9 cellular contexts compared by ENCODE assay signal in the genomic region with DNA sequence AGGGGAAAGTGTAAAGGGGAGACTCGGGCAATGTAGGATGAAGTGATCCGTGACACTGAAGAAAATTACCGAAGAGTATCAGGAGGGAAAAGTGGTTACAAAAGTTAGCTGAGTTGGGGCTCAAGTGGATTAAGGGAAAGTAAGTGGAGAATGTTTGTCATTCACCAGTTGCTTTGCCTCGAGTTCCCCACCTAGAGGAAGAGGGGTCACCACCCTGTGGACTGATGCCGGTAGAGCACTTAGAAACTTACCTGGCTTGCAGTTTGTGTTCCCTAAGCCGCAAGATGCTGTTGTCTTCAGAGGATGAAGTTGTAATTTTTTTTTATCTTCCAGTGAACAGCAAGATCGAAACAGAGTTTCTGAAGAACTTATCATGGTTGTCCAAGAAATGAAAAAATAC. TPM values are rescaled to one million over a fixed set of nuclear protein-coding genes. Genes with fewer than 3 reads are reported as not detected.
DNase-seq lines count a peak whose midpoint lies in the region; ATAC-seq, FAIRE-seq and TF ChIP-seq lines count a peak whose summit lies in the region.
"Had no signal": no experiment of that assay in that cellular context is flagged by ENCODE, and none has a peak within 500 bp of the region (broad histone marks: within the 10 kb centered on the region; RNA-seq: fewer than 3 reads in every experiment).

No MANE protein-coding gene starts in this region.

- POLR2A ChIA-PET in activated CD8-positive, alpha-beta T cell treated with anti-CD3 and anti-CD28 coated beads for 36 hours (lab: Charles Lee): no interaction called here

- peak overlapping the region; percentile 54 for H3K4me3 Mint-ChIP-seq in activated CD4-positive, alpha-beta T cell treated with anti-CD3 and anti-CD28 coated beads, Interleukin-2, amount 10 ng/mL, durations not matched to agents 24 days and 14 days
- peak overlapping the region; percentile 50 for H3K4me3 Mint-ChIP-seq in activated CD8-positive, alpha-beta T cell treated with anti-CD3 and anti-CD28 coated beads for 36 hours

- H3K27me3 ChIP-seq in keratinocyte (ENCODE audit: control insufficient read depth, extremely low read depth, insufficient read depth, low read length) (no peaks in the 10 kb centered on the region), stomach smooth muscle (ENCODE audit: control insufficient read depth in 1 of 2, insufficient read depth in 2 of 2, low read length in 2 of 2) (no peaks in the 10 kb centered on the region)

- H4K20me1 ChIP-seq in keratinocyte (ENCODE audit: control insufficient read depth, extremely low read depth, insufficient read depth, low read length): no peaks in the 10 kb centered on the region

- H3K9me3 ChIP-seq in keratinocyte (ENCODE audit: control insufficient read depth, low read depth, low read length) (no peaks in the 10 kb centered on the region), stomach smooth muscle (ENCODE audit: control insufficient read depth in 2 of 2, low read length in 2 of 2) (no peaks in the 10 kb centered on the region)

- no peak overlapping the region for H3K27ac Mint-ChIP-seq in activated CD4-positive, alpha-beta T cell treated with anti-CD3 and anti-CD28 coated beads, Interleukin-2, amount 10 ng/mL, durations not matched to agents 24 days and 14 days
- H3K27ac Mint-ChIP-seq in activated CD8-positive, alpha-beta T cell treated with anti-CD3 and anti-CD28 coated beads for 36 hours: no peak overlapping the region

- TF ChIP-seq CTCF in activated CD8-positive, alpha-beta T cell treated with anti-CD3 and anti-CD28 coated beads for 36 hours (IDR thresholded peaks at IDR 0.05): no peak
- no peak for TF ChIP-seq CTCF in keratinocyte (optimal IDR thresholded peaks at IDR 0.05 in 1 of 3, IDR thresholded peaks at IDR 0.05 in 1 of 3, conservative IDR thresholded peaks at IDR 0.05 in 1 of 3; ENCODE audit: extremely low read depth in 1 of 3, insufficient read depth in 2 of 3, low read length in 3 of 3)

- peaks cover 16% of the 10 kb centered on the region for H3K36me3 Mint-ChIP-seq in activated CD4-positive, alpha-beta T cell treated with anti-CD3 and anti-CD28 coated beads, Interleukin-2, amount 10 ng/mL, durations not matched to agents 24 days and 14 days (ENCODE audit: low read depth)
- H3K36me3 Mint-ChIP-seq in activated CD8-positive, alpha-beta T cell treated with anti-CD3 and anti-CD28 coated beads for 36 hours (ENCODE audit: low read depth): peaks cover 16% of the 10 kb centered on the region

- no peak for ATAC-seq in activated CD8-positive, alpha-beta T cell treated with anti-CD3 and anti-CD28 coated beads for 36 hours

- H3K27ac ChIP-seq in keratinocyte (ENCODE audit: control insufficient read depth, insufficient read depth, low read length): no peak overlapping the region
- peak overlapping the region; percentile 82 for H3K27ac ChIP-seq in stomach smooth muscle (ENCODE audit: low read length)

- H2AFZ ChIP-seq in keratinocyte (ENCODE audit: control insufficient read depth, low read length): no peak overlapping the region

- no peak for FAIRE-seq in keratinocyte (lab: Jason Lieb, UNC)
- FAIRE-seq in GM19239 (lab: Jason Lieb, UNC): no peak
- FAIRE-seq: islet of Langerhans had no signal

- H3K4me1 Mint-ChIP-seq in activated CD4-positive, alpha-beta T cell treated with anti-CD3 and anti-CD28 coated beads, Interleukin-2, amount 10 ng/mL, durations not matched to agents 24 days and 14 days: peaks cover 20% of the 10 kb centered on the region
- peaks cover 24% of the 10 kb centered on the region for H3K4me1 Mint-ChIP-seq in activated CD8-positive, alpha-beta T cell treated with anti-CD3 and anti-CD28 coated beads for 36 hours (ENCODE audit: low read depth)

- H3K36me3 ChIP-seq in keratinocyte (ENCODE audit: control insufficient read depth in 2 of 2, extremely low read depth in 1 of 2, insufficient read depth in 2 of 2, low read length in 2 of 2): peaks cover 7 to 10% of the 10 kb centered on the region in 2 experiments
- peaks cover 34 to 37% of the 10 kb centered on the region in 2 donors for H3K36me3 ChIP-seq in stomach smooth muscle (ENCODE audit: control insufficient read depth in 2 of 2, insufficient read depth in 2 of 2, low read length in 2 of 2)

- dilution Hi-C loops in keratinocyte (cut with MboI; ENCODE audit: extremely low pct_ligation_motif_present, low sequenced_read_pairs): no loop called here

- H3K79me2 ChIP-seq in keratinocyte (ENCODE audit: control insufficient read depth, insufficient read depth, low read length): no peaks in the 10 kb centered on the region

- H3K27me3 Mint-ChIP-seq in activated CD4-positive, alpha-beta T cell treated with anti-CD3 and anti-CD28 coated beads, Interleukin-2, amount 10 ng/mL, durations not matched to agents 24 days and 14 days: peaks cover 11% of the 10 kb centered on the region
- no peaks in the 10 kb centered on the region for H3K27me3 Mint-ChIP-seq in activated CD8-positive, alpha-beta T cell treated with anti-CD3 and anti-CD28 coated beads for 36 hours

- CTCF ChIA-PET in activated CD8-positive, alpha-beta T cell treated with anti-CD3 and anti-CD28 coated beads for 36 hours (lab: Charles Lee): no interaction called here

- intact Hi-C loops in activated CD4-positive, alpha-beta T cell treated with anti-CD3 and anti-CD28 coated beads, Interleukin-2, amount 10 ng/mL, durations not matched to agents 24 days and 14 days (cut with micrococcal nuclease): no loop called here
- intact Hi-C loops in activated CD8-positive, alpha-beta T cell treated with anti-CD3 and anti-CD28 coated beads for 36 hours (cut with micrococcal nuclease): no loop called here

- H3K4me1 ChIP-seq in keratinocyte (ENCODE audit: control insufficient read depth, extremely low read depth, insufficient read depth, low read length) (peaks cover 7% of the 10 kb centered on the region), stomach smooth muscle (ENCODE audit: control insufficient read depth, insufficient read depth, low read length) (peaks cover 21% of the 10 kb centered on the region)

- H3K9ac ChIP-seq in keratinocyte (ENCODE audit: control insufficient read depth, extremely low read depth, insufficient read depth, low read length) (no peak overlapping the region), stomach smooth muscle (ENCODE audit: low read length in 2 of 2) (peak overlapping the region; percentile 66 to 79)

- H3K9me3 Mint-ChIP-seq in activated CD4-positive, alpha-beta T cell treated with anti-CD3 and anti-CD28 coated beads, Interleukin-2, amount 10 ng/mL, durations not matched to agents 24 days and 14 days: peaks cover 5% of the 10 kb centered on the region
- peaks cover 5% of the 10 kb centered on the region for H3K9me3 Mint-ChIP-seq in activated CD8-positive, alpha-beta T cell treated with anti-CD3 and anti-CD28 coated beads for 36 hours

- no peak for DNase-seq in activated CD4-positive, alpha-beta T cell treated with anti-CD3 and anti-CD28 coated beads, Interleukin-2, amount 10 ng/mL, durations not matched to agents 24 days and 14 days
- DNase-seq in activated CD4-positive, alpha-beta T cell treated with anti-CD3 and anti-CD28 coated beads, Interleukin-2, amount 50 U/mL, for 4 hours: no peak
- no peak for DNase-seq in activated CD8-positive, alpha-beta T cell treated with anti-CD3 and anti-CD28 coated beads for 36 hours
- DNase-seq in keratinocyte (ENCODE audit: low read depth, low spot score) (no peak), NCI-H2081 treated with DMSO at 0.1 percent for 48 hours (lab: John Stamatoyannopoulos, UW) (no peak), EL (no peak), GM19239 (ENCODE audit: insufficient read length, low spot score) (no peak)

- H3K4me3 ChIP-seq in keratinocyte (ENCODE audit: control insufficient read depth in 2 of 3, extremely low read depth in 1 of 3, insufficient read depth in 2 of 3, low read depth in 1 of 3, low read length in 3 of 3): peak overlapping the region in 2 of 3 experiments; percentile 41 to 66
- peak overlapping the region; percentile 79 to 85 for H3K4me3 ChIP-seq in stomach smooth muscle (ENCODE audit: low read length in 2 of 2)

- H3K4me2 ChIP-seq in keratinocyte (ENCODE audit: control insufficient read depth, extremely low read depth, insufficient read depth, low read depth, low read length): peak overlapping the region; percentile 70

- H3K9me1 ChIP-seq in keratinocyte (ENCODE audit: control insufficient read depth, extremely low read depth, insufficient read depth, low read length): no peaks in the 10 kb centered on the region

RNA-seq across cellular contexts. Expression of gene PER3, which starts 1.0 kb away (rescaled TPM):
- 4.2 and 4.8 TPM in 2 replicates for total RNA-seq in activated CD4-positive, alpha-beta T cell treated with anti-CD3 and anti-CD28 coated beads, Interleukin-2, amount 10 ng/mL, durations not matched to agents 24 days and 14 days
- 1 to 10 TPM; 2.1 to 2.4 TPM for total RNA-seq in activated CD8-positive, alpha-beta T cell treated with anti-CD3 and anti-CD28 coated beads for 36 hours
- polyA plus RNA-seq in keratinocyte: 3.9 to 7.2 TPM (median 7.0 TPM) in 3 replicates
- polyA plus RNA-seq in keratinocyte (2011; ENCODE audit: low read depth): 2.5 TPM
- polyA plus RNA-seq in keratinocyte (2011; cell fraction: cytosol; rRNA removed): 3.5 and 3.6 TPM in 2 replicates
- 6.5 and 9.1 TPM in 2 replicates for polyA plus RNA-seq in keratinocyte (2011; cell fraction: nucleus; rRNA removed)
- polyA plus RNA-seq in keratinocyte (2012; ENCODE audit: low replicate concordance): 2.7 and 4.3 TPM in 2 replicates
- polyA minus RNA-seq in keratinocyte: 7.0 to 10.0 TPM (median 9.5 TPM) in 3 replicates
- 3.3 TPM for polyA minus RNA-seq in keratinocyte (2011; cell fraction: cytosol; rRNA and poly(A)+ RNA removed)
- polyA minus RNA-seq in keratinocyte (2011; cell fraction: nucleus; rRNA and poly(A)+ RNA removed): 5.7 and 11.4 TPM in 2 replicates

RNA-seq across cellular contexts. Expression of gene VAMP3, which starts 14.0 kb away (rescaled TPM):
- 23.8 and 24.7 TPM in 2 replicates for total RNA-seq in activated CD4-positive, alpha-beta T cell treated with anti-CD3 and anti-CD28 coated beads, Interleukin-2, amount 10 ng/mL, durations not matched to agents 24 days and 14 days
- total RNA-seq in activated CD8-positive, alpha-beta T cell treated with anti-CD3 and anti-CD28 coated beads for 36 hours: 10 to 100 TPM; 13.2 to 20.9 TPM
- polyA plus RNA-seq in keratinocyte: 169 to 219 TPM (median 200 TPM) in 3 replicates
- polyA plus RNA-seq in keratinocyte (2011; ENCODE audit: low read depth): 138 TPM
- 213 and 354 TPM in 2 replicates for polyA plus RNA-seq in keratinocyte (2011; cell fraction: cytosol; rRNA removed)
- polyA plus RNA-seq in keratinocyte (2011; cell fraction: nucleus; rRNA removed): 100 and 107 TPM in 2 replicates
- 103 and 124 TPM in 2 replicates for polyA plus RNA-seq in keratinocyte (2012; ENCODE audit: low replicate concordance)
- polyA minus RNA-seq in keratinocyte: 52.5 to 123 TPM (median 122 TPM) in 3 replicates
- polyA minus RNA-seq in keratinocyte (2011; cell fraction: cytosol; rRNA and poly(A)+ RNA removed): 114 TPM
- 35.0 and 70.7 TPM in 2 replicates for polyA minus RNA-seq in keratinocyte (2011; cell fraction: nucleus; rRNA and poly(A)+ RNA removed)
